ENCODE assay signal across 1 cellular context in genomic region chr6:41791984-41792383, GRCh38.
TF ChIP-seq lines count a peak whose summit lies in the region.

No MANE protein-coding gene starts in this region.

TF ChIP-seq in K562, 482 proteins besides CTCF, POLR2A, EP300 and RAD21:
- no peak for TF ChIP-seq ZNF551 (CRISPR knock-in tag; IDR thresholded peaks at IDR 0.05)
- peak; percentile 30; the same call in 1 of the 2 replicates for TF ChIP-seq PML (IDR thresholded peaks at IDR 0.05; ENCODE audit: low read length)
- peak; percentile 34; the same call in 1 of the 2 replicates for TF ChIP-seq POLR2AphosphoS5 (IDR thresholded peaks at IDR 0.05; ENCODE audit: control insufficient read depth, insufficient read depth, low read depth, low read length)
- 0 out of 2 replicates have a peak, but pooled peaks have one; percentile 15 for TF ChIP-seq MYNN (IDR thresholded peaks at IDR 0.05)
- TF ChIP-seq MYNN (CRISPR knock-in tag; IDR thresholded peaks at IDR 0.05) = no peak
- TF ChIP-seq VEZF1 (CRISPR knock-in tag; IDR thresholded peaks at IDR 0.05) = no peak
